In the genomic region with DNA sequence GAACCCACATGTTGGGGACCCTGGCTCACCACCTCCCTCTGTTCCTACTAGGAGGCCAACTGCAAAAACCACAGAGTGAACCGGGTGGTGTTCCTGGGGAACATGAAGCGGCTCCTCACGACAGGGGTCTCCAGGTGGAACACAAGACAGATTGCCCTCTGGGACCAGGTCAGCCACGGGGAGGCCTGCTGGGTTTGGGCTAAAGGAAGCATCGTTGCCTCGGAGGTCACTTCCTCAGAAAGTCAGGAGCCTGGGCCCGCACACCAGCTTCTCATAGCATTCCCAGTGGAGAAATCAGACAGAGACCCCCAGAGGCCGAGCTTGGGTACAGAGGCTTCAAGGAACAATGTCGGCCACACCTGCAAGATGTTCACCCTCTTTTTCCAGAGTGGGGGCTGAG, we compare ENCODE assay signal across 39 cellular contexts.
"Had no signal": no experiment of that assay in that cellular context is flagged by ENCODE, and none has a peak within 500 bp of the region (broad histone marks: within the 10 kb centered on the region; RNA-seq: fewer than 3 reads in every experiment).

No MANE protein-coding gene starts in this region.

- H3K27me3 Mint-ChIP-seq: activated naive CD8-positive, alpha-beta T cell treated with anti-CD3 and anti-CD28 coated beads for 36 hours had no signal

- H3K9me3 ChIP-seq: adrenal gland, ascending aorta, body of pancreas, breast epithelium had no signal

- H3K4me3 Mint-ChIP-seq: activated naive CD4-positive, alpha-beta T cell treated with anti-CD3 and anti-CD28 coated beads for 36 hours; activated naive CD4-positive, alpha-beta T cell treated with anti-CD3 and anti-CD28 coated beads, Interleukin-2, amount 10 ng/mL, durations not matched to agents 7 days and 5 days; activated naive CD4-positive, alpha-beta T cell treated with anti-CD3 and anti-CD28 coated beads, Interleukin-2, amount 50 U/mL, for 24 hours; activated naive CD8-positive, alpha-beta T cell; activated naive CD8-positive, alpha-beta T cell treated with anti-CD3 and anti-CD28 coated beads for 36 hours; activated naive CD8-positive, alpha-beta T cell treated with anti-CD3 and anti-CD28 coated beads, Interleukin-2, amount 10 ng/mL, durations not matched to agents 7 days and 5 days; activated naive CD8-positive, alpha-beta T cell treated with anti-CD3 and anti-CD28 coated beads, Interleukin-2, amount 50 U/mL, for 24 hours; activated T-cell treated with anti-CD3 and anti-CD28 coated beads, Interleukin-2, amount 50 U/mL, for 4 hours; activated T-cell treated with anti-CD3 and anti-CD28 coated beads, Interleukin-2, amount 50 U/mL, for 72 hours; activated T-helper 1 cell treated with anti-CD3 and anti-CD28 coated beads, Interleukin-12 subunit alpha, Interleukin-12 subunit beta, Interleukin-2, Interleukin-4 antibody, amounts not matched to agents 30 ng/mL and 10 ng/mL and 1 ng/mL, durations not matched to agents 14 hours and 24 hours and 36 hours; activated T-helper 17 cell treated with anti-CD3 and anti-CD28 coated beads, Interleukin-2, amount 50 U/mL, for 72 hours; brain; central memory CD8-positive, alpha-beta T cell had no signal

- FAIRE-seq: astrocyte, bronchial epithelial cell, colon had no signal

- H3K36me3 Mint-ChIP-seq: activated naive CD4-positive, alpha-beta T cell treated with anti-CD3 and anti-CD28 coated beads, Interleukin-2, amount 10 ng/mL, durations not matched to agents 7 days and 5 days; activated naive CD4-positive, alpha-beta T cell treated with anti-CD3 and anti-CD28 coated beads, Interleukin-2, amount 50 U/mL, for 24 hours; activated naive CD4-positive, alpha-beta T cell treated with anti-CD3 and anti-CD28 coated beads, Interleukin-2, amount 50 U/mL, for 72 hours; activated naive CD8-positive, alpha-beta T cell; activated naive CD8-positive, alpha-beta T cell treated with anti-CD3 and anti-CD28 coated beads for 36 hours; activated naive CD8-positive, alpha-beta T cell treated with anti-CD3 and anti-CD28 coated beads, Interleukin-2, amount 10 ng/mL, durations not matched to agents 7 days and 5 days had no signal

- H3K9me3 Mint-ChIP-seq: activated naive CD4-positive, alpha-beta T cell treated with anti-CD3 and anti-CD28 coated beads for 36 hours; activated naive CD4-positive, alpha-beta T cell treated with anti-CD3 and anti-CD28 coated beads, Interleukin-2, amount 10 ng/mL, durations not matched to agents 7 days and 5 days; activated naive CD4-positive, alpha-beta T cell treated with anti-CD3 and anti-CD28 coated beads, Interleukin-2, amount 50 U/mL, for 24 hours; activated naive CD4-positive, alpha-beta T cell treated with anti-CD3 and anti-CD28 coated beads, Interleukin-2, amount 50 U/mL, for 72 hours; activated naive CD8-positive, alpha-beta T cell treated with anti-CD3 and anti-CD28 coated beads for 36 hours; activated naive CD8-positive, alpha-beta T cell treated with anti-CD3 and anti-CD28 coated beads, Interleukin-2, amount 10 ng/mL, durations not matched to agents 7 days and 5 days; activated naive CD8-positive, alpha-beta T cell treated with anti-CD3 and anti-CD28 coated beads, Interleukin-2, amount 50 U/mL, for 24 hours; activated T-cell treated with anti-CD3 and anti-CD28 coated beads, Interleukin-2, amount 50 U/mL, for 4 hours; activated T-cell treated with anti-CD3 and anti-CD28 coated beads, Interleukin-2, amount 50 U/mL, for 72 hours; activated T-helper 1 cell treated with anti-CD3 and anti-CD28 coated beads, Interleukin-12 subunit alpha, Interleukin-12 subunit beta, Interleukin-2, Interleukin-4 antibody, amounts not matched to agents 30 ng/mL and 10 ng/mL and 1 ng/mL, durations not matched to agents 14 hours and 24 hours and 36 hours; activated T-helper 17 cell treated with anti-CD3 and anti-CD28 coated beads, Interleukin-2, amount 50 U/mL, for 72 hours; activated T-helper 2 cell treated with anti-CD3 and anti-CD28 coated beads, Interferon-gamma antibody, Interleukin-2, Interleukin-4, amounts not matched to agents 10 μg/mL and 5 μg/mL and 100 μg/mL, durations not matched to agents 14 hours and 24 hours and 36 hours; brain; central memory CD8-positive, alpha-beta T cell had no signal

- DNase-seq: activated effector memory CD4-positive, alpha-beta T cell treated with anti-CD3 and anti-CD28 coated beads, Interleukin-2, amount 50 U/mL, for 16 hours; activated effector memory CD4-positive, alpha-beta T cell treated with Interleukin-2 at 50 U/mL for 16 hours; activated gamma-delta T cell; activated gamma-delta T cell treated with Interleukin-2 at 50 U/mL for 16 hours; activated naive CD4-positive, alpha-beta T cell; activated naive CD4-positive, alpha-beta T cell treated with anti-CD3 and anti-CD28 coated beads for 36 hours; activated naive CD4-positive, alpha-beta T cell treated with anti-CD3 and anti-CD28 coated beads, Interleukin-2, amount 10 ng/mL, durations not matched to agents 7 days and 5 days; activated naive CD4-positive, alpha-beta T cell treated with anti-CD3 and anti-CD28 coated beads, Interleukin-2, amount 50 U/mL, for 16 hours; activated naive CD4-positive, alpha-beta T cell treated with Interleukin-2 at 50 U/mL for 16 hours; activated naive CD8-positive, alpha-beta T cell treated with anti-CD3 and anti-CD28 coated beads for 36 hours; activated naive CD8-positive, alpha-beta T cell treated with anti-CD3 and anti-CD28 coated beads, Interleukin-2, amount 10 ng/mL, durations not matched to agents 7 days and 5 days; activated naive CD8-positive, alpha-beta T cell treated with anti-CD3 and anti-CD28 coated beads, Interleukin-2, amount 50 U/mL, for 24 hours; activated T-cell treated with anti-CD3 and anti-CD28 coated beads, Interleukin-2, amount 50 U/mL, for 4 hours; activated T-cell treated with anti-CD3 and anti-CD28 coated beads, Interleukin-2, amount 50 U/mL, for 48 hours; activated T-cell treated with anti-CD3 and anti-CD28 coated beads, Interleukin-2, amount 50 U/mL, for 72 hours; adrenal gland; amniotic stem cell; amygdala; anterior cingulate cortex; aorta; body of pancreas; brain microvascular endothelial cell; caudate nucleus; central memory CD4-positive, alpha-beta T cell; cerebellar nuclear complex had no signal

- H3K27ac Mint-ChIP-seq: activated naive CD4-positive, alpha-beta T cell treated with anti-CD3 and anti-CD28 coated beads for 36 hours; activated naive CD4-positive, alpha-beta T cell treated with anti-CD3 and anti-CD28 coated beads, Interleukin-2, amount 10 ng/mL, durations not matched to agents 7 days and 5 days; activated naive CD4-positive, alpha-beta T cell treated with anti-CD3 and anti-CD28 coated beads, Interleukin-2, amount 50 U/mL, for 24 hours; activated naive CD4-positive, alpha-beta T cell treated with anti-CD3 and anti-CD28 coated beads, Interleukin-2, amount 50 U/mL, for 72 hours; activated naive CD8-positive, alpha-beta T cell; activated naive CD8-positive, alpha-beta T cell treated with anti-CD3 and anti-CD28 coated beads for 36 hours; activated naive CD8-positive, alpha-beta T cell treated with anti-CD3 and anti-CD28 coated beads, Interleukin-2, amount 10 ng/mL, durations not matched to agents 7 days and 5 days; activated naive CD8-positive, alpha-beta T cell treated with anti-CD3 and anti-CD28 coated beads, Interleukin-2, amount 50 U/mL, for 24 hours; activated T-cell treated with anti-CD3 and anti-CD28 coated beads, Interleukin-2, amount 50 U/mL, for 72 hours; activated T-helper 1 cell treated with anti-CD3 and anti-CD28 coated beads, Interleukin-12 subunit alpha, Interleukin-12 subunit beta, Interleukin-2, Interleukin-4 antibody, amounts not matched to agents 30 ng/mL and 10 ng/mL and 1 ng/mL, durations not matched to agents 14 hours and 24 hours and 36 hours; activated T-helper 17 cell treated with anti-CD3 and anti-CD28 coated beads, Interleukin-2, amount 50 U/mL, for 72 hours; activated T-helper 2 cell treated with anti-CD3 and anti-CD28 coated beads, Interferon-gamma antibody, Interleukin-2, Interleukin-4, amounts not matched to agents 10 μg/mL and 5 μg/mL and 100 μg/mL, durations not matched to agents 14 hours and 24 hours and 36 hours had no signal

- H3K27ac ChIP-seq: adrenal gland, ascending aorta, body of pancreas, brain microvascular endothelial cell, breast epithelium, cardiac muscle cell had no signal

- H3K4me1 Mint-ChIP-seq: activated naive CD4-positive, alpha-beta T cell treated with anti-CD3 and anti-CD28 coated beads, Interleukin-2, amount 10 ng/mL, durations not matched to agents 7 days and 5 days; activated naive CD4-positive, alpha-beta T cell treated with anti-CD3 and anti-CD28 coated beads, Interleukin-2, amount 50 U/mL, for 24 hours; activated naive CD8-positive, alpha-beta T cell treated with anti-CD3 and anti-CD28 coated beads for 36 hours; activated naive CD8-positive, alpha-beta T cell treated with anti-CD3 and anti-CD28 coated beads, Interleukin-2, amount 50 U/mL, for 24 hours; activated T-helper 17 cell treated with anti-CD3 and anti-CD28 coated beads, Interleukin-2, amount 50 U/mL, for 72 hours; brain; central memory CD8-positive, alpha-beta T cell had no signal

- ATAC-seq: activated naive CD4-positive, alpha-beta T cell treated with anti-CD3 and anti-CD28 coated beads, Interleukin-2, amount 50 U/mL, for 72 hours; activated naive CD8-positive, alpha-beta T cell treated with anti-CD3 and anti-CD28 coated beads, Interleukin-2, amount 50 U/mL, for 24 hours; activated T-cell treated with anti-CD3 and anti-CD28 coated beads, Interleukin-2, amount 50 U/mL, for 4 hours; activated T-cell treated with anti-CD3 and anti-CD28 coated beads, Interleukin-2, amount 50 U/mL, for 72 hours; activated T-helper 17 cell treated with anti-CD3 and anti-CD28 coated beads, Interleukin-2, amount 50 U/mL, for 72 hours; body of pancreas had no signal

- H3K36me3 ChIP-seq: adrenal gland, brain microvascular endothelial cell, breast epithelium, cardiac muscle cell had no signal

- H3K27me3 ChIP-seq: adrenal gland, ascending aorta, body of pancreas, brain microvascular endothelial cell, breast epithelium, cardiac muscle cell had no signal

- H3K4me3 ChIP-seq: adrenal gland, ascending aorta, body of pancreas, breast epithelium, cardiac muscle cell had no signal

- H3K4me1 ChIP-seq: adrenal gland, ascending aorta, body of pancreas, breast epithelium had no signal
